ENCODE assay signal across 11 cellular contexts in the genomic region with DNA sequence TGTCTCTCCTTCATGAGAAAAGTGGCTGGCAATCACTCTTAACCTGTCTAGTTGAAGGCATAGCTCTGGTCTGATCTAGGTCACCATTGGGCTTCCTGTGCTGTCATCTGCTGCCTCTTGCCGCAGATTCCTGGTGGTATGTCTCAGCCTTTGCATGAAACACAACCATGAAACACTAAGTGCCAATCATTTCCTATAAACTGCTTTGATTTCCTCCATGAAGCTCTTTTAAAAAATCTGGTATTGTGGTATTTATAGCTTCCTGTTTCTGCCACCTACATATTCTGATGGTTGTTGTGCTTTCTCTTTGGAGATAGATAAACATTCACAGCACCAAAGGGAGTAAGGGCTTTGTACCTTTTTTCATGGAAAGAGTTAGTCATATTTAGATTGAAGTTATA.
A peak's percentile ranks its signal among the peaks of the same experiment; 100 is the strongest.
DNase-seq lines count a peak whose midpoint lies in the region; ATAC-seq and TF ChIP-seq lines count a peak whose summit lies in the region.
"Had no signal": no experiment of that assay in that cellular context is flagged by ENCODE, and none has a peak within 500 bp of the region (broad histone marks: within the 10 kb centered on the region; RNA-seq: fewer than 3 reads in every experiment).

No MANE protein-coding gene starts in this region.

- H3K4me3 ChIP-seq in Loucy (ENCODE audit: low read length, poor library complexity, severe bottlenecking): no peak overlapping the region

- no peak overlapping the region for H3K27ac ChIP-seq in substantia nigra (ENCODE audit: low read depth, low read length, poor library complexity, severe bottlenecking)

- H3F3A ChIP-seq in Loucy (ENCODE audit: low read depth): no peaks in the 10 kb centered on the region

- TF ChIP-seq CTCF in Loucy (conservative IDR thresholded peaks at IDR 0.05; ENCODE audit: low read length) (no peak), WTC11 (IDR thresholded peaks at IDR 0.05) (no peak)

- H3K79me2 ChIP-seq in Loucy (ENCODE audit: insufficient read depth, low read length): no peaks in the 10 kb centered on the region

- H3K4me3 Mint-ChIP-seq in activated CD8-positive, alpha-beta memory T cell treated with anti-CD3 and anti-CD28 coated beads, Interleukin-2, amount 10 ng/mL, durations not matched to agents 7 days and 5 days: no peak overlapping the region
- peak overlapping the region; percentile 3 for H3K4me3 Mint-ChIP-seq in stimulated activated naive CD8-positive, alpha-beta T cell treated with anti-CD3 and anti-CD28 coated beads, Interleukin-15, Interleukin-2, amounts not matched to agents 100 ng/mL and 50 ng/mL, for 24 hours
- no peak overlapping the region for H3K4me3 Mint-ChIP-seq in WTC11
- H3K4me3 Mint-ChIP-seq: IgD-negative memory B cell, memory B cell had no signal

- no peaks in the 10 kb centered on the region for H3K36me3 ChIP-seq in Loucy (ENCODE audit: insufficient read depth, low read length)

- ATAC-seq in activated CD8-positive, alpha-beta memory T cell treated with anti-CD3 and anti-CD28 coated beads, Interleukin-2, amount 10 ng/mL, durations not matched to agents 7 days and 5 days: peak; percentile 90
- no peak for ATAC-seq in WTC11

- no peaks in the 10 kb centered on the region for H3K36me3 Mint-ChIP-seq in activated CD8-positive, alpha-beta memory T cell treated with anti-CD3 and anti-CD28 coated beads, Interleukin-2, amount 10 ng/mL, durations not matched to agents 7 days and 5 days
- no peaks in the 10 kb centered on the region for H3K36me3 Mint-ChIP-seq in stimulated activated naive CD8-positive, alpha-beta T cell treated with anti-CD3 and anti-CD28 coated beads, Interleukin-15, Interleukin-2, amounts not matched to agents 100 ng/mL and 50 ng/mL, for 24 hours (ENCODE audit: low read depth)
- H3K36me3 Mint-ChIP-seq in WTC11: no peaks in the 10 kb centered on the region
- H3K36me3 Mint-ChIP-seq: memory B cell had no signal

- POLR2A ChIA-PET in WTC11 (lab: Charles Lee): no interaction called here

- H3K27ac Mint-ChIP-seq in activated CD8-positive, alpha-beta memory T cell treated with anti-CD3 and anti-CD28 coated beads, Interleukin-2, amount 10 ng/mL, durations not matched to agents 7 days and 5 days: peak overlapping the region; percentile 66
- H3K27ac Mint-ChIP-seq in stimulated activated naive CD8-positive, alpha-beta T cell treated with anti-CD3 and anti-CD28 coated beads, Interleukin-15, Interleukin-2, amounts not matched to agents 100 ng/mL and 50 ng/mL, for 24 hours: peak overlapping the region; percentile 34
- H3K27ac Mint-ChIP-seq in WTC11: no peak overlapping the region
- H3K27ac Mint-ChIP-seq: memory B cell had no signal

- H2AFZ ChIP-seq in Loucy (ENCODE audit: low read length): no peak overlapping the region

- no peaks in the 10 kb centered on the region for H4K20me1 ChIP-seq in Loucy (ENCODE audit: insufficient read depth, low read length, poor library complexity, severe bottlenecking)

- peaks cover 32% of the 10 kb centered on the region for H3K4me1 ChIP-seq in Loucy (ENCODE audit: insufficient read depth, low read length, poor library complexity, severe bottlenecking)

- CTCF ChIA-PET in activated CD8-positive, alpha-beta memory T cell treated with anti-CD3 and anti-CD28 coated beads, Interleukin-2, amount 10 ng/mL, durations not matched to agents 7 days and 5 days (lab: Charles Lee): interaction anchor here (1.2 to 2.4 kb wide), 5 partner anchors 15 to 534 kb away, joined by 3 to 12 read pairs (median 4); no protein-coding TSS in a partner anchor
- CTCF ChIA-PET in WTC11 (lab: Charles Lee): interaction anchor here (1.1 kb wide), 1 partner anchor 15 kb away, joined by 3 read pairs; no protein-coding TSS in a partner anchor

- no peaks in the 10 kb centered on the region for H3K9me3 ChIP-seq in Loucy (ENCODE audit: insufficient read depth, low read depth, low read length)

- DNase-seq in activated CD8-positive, alpha-beta memory T cell treated with anti-CD3 and anti-CD28 coated beads, Interleukin-2, amount 10 ng/mL, durations not matched to agents 7 days and 5 days: peak; percentile 75
- peak; percentile 46 for DNase-seq in effector CD4-positive, alpha-beta T cell
- DNase-seq in globus pallidus (ENCODE audit: low spot score) (no peak), WTC11 (ENCODE audit: low spot score) (no peak), substantia nigra (lab: John Stamatoyannopoulos, UW) (no peak)
- DNase-seq: GOT3, NCI-H345 had no signal

- H3K9me2 ChIP-seq in Loucy (replicated peaks; ENCODE audit: low read depth, low read length): no peaks in the 10 kb centered on the region

- H3K4me2 ChIP-seq in Loucy (ENCODE audit: low read depth, low read length, poor library complexity, severe bottlenecking): peak overlapping the region; percentile 28

- H3K9ac ChIP-seq in Loucy (ENCODE audit: low read depth, low read length, poor library complexity, severe bottlenecking): no peak overlapping the region

- peaks cover 45% of the 10 kb centered on the region for H3K4me1 Mint-ChIP-seq in activated CD8-positive, alpha-beta memory T cell treated with anti-CD3 and anti-CD28 coated beads, Interleukin-2, amount 10 ng/mL, durations not matched to agents 7 days and 5 days
- peaks cover 78% of the 10 kb centered on the region for H3K4me1 Mint-ChIP-seq in stimulated activated naive CD8-positive, alpha-beta T cell treated with anti-CD3 and anti-CD28 coated beads, Interleukin-15, Interleukin-2, amounts not matched to agents 100 ng/mL and 50 ng/mL, for 24 hours (ENCODE audit: low read depth)
- peaks cover 11% of the 10 kb centered on the region for H3K4me1 Mint-ChIP-seq in WTC11

- no peaks in the 10 kb centered on the region for H3K9me3 Mint-ChIP-seq in activated CD8-positive, alpha-beta memory T cell treated with anti-CD3 and anti-CD28 coated beads, Interleukin-2, amount 10 ng/mL, durations not matched to agents 7 days and 5 days (ENCODE audit: low read depth)
- no peaks in the 10 kb centered on the region for H3K9me3 Mint-ChIP-seq in stimulated activated naive CD8-positive, alpha-beta T cell treated with anti-CD3 and anti-CD28 coated beads, Interleukin-15, Interleukin-2, amounts not matched to agents 100 ng/mL and 50 ng/mL, for 24 hours
- no peaks in the 10 kb centered on the region for H3K9me3 Mint-ChIP-seq in WTC11
- H3K9me3 Mint-ChIP-seq: IgD-negative memory B cell, memory B cell had no signal

- no peaks in the 10 kb centered on the region for H3K27me3 ChIP-seq in Loucy (ENCODE audit: insufficient read depth, low read length, poor library complexity, severe bottlenecking)

- no peaks in the 10 kb centered on the region for H3K27me3 Mint-ChIP-seq in activated CD8-positive, alpha-beta memory T cell treated with anti-CD3 and anti-CD28 coated beads, Interleukin-2, amount 10 ng/mL, durations not matched to agents 7 days and 5 days
- H3K27me3 Mint-ChIP-seq in stimulated activated naive CD8-positive, alpha-beta T cell treated with anti-CD3 and anti-CD28 coated beads, Interleukin-15, Interleukin-2, amounts not matched to agents 100 ng/mL and 50 ng/mL, for 24 hours: no peaks in the 10 kb centered on the region
- no peaks in the 10 kb centered on the region; the same call in 1 of the 2 replicates for H3K27me3 Mint-ChIP-seq in WTC11 (ENCODE audit: low read depth)

TF ChIP-seq in WTC11, 78 proteins besides CTCF, POLR2A, EP300 and RAD21:
- TF ChIP-seq ZNF138 (CRISPR knock-in tag; conservative IDR thresholded peaks at IDR 0.05): no peak
- TF ChIP-seq, protein P1, sequence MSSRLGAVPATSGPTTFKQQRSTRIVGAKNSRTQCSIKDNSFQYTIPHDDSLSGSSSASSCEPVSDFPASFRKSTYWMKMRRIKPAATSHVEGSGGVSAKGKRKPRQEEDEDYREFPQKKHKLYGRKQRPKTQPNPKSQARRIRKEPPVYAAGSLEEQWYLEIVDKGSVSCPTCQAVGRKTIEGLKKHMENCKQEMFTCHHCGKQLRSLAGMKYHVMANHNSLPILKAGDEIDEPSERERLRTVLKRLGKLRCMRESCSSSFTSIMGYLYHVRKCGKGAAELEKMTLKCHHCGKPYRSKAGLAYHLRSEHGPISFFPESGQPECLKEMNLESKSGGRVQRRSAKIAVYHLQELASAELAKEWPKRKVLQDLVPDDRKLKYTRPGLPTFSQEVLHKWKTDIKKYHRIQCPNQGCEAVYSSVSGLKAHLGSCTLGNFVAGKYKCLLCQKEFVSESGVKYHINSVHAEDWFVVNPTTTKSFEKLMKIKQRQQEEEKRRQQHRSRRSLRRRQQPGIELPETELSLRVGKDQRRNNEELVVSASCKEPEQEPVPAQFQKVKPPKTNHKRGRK (CRISPR knock-in tag; IDR thresholded peaks at IDR 0.05; ENCODE audit: borderline replicate concordance): no peak
- TF ChIP-seq, protein P2, sequence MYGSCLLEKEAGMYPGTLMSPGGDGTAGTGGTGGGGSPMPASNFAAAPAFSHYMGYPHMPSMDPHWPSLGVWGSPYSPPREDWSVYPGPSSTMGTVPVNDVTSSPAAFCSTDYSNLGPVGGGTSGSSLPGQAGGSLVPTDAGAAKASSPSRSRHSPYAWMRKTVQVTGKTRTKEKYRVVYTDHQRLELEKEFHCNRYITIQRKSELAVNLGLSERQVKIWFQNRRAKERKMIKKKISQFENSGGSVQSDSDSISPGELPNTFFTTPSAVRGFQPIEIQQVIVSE (CRISPR knock-in tag; IDR thresholded peaks at IDR 0.05; ENCODE audit: borderline replicate concordance): no peak
- TF ChIP-seq, protein P3, sequence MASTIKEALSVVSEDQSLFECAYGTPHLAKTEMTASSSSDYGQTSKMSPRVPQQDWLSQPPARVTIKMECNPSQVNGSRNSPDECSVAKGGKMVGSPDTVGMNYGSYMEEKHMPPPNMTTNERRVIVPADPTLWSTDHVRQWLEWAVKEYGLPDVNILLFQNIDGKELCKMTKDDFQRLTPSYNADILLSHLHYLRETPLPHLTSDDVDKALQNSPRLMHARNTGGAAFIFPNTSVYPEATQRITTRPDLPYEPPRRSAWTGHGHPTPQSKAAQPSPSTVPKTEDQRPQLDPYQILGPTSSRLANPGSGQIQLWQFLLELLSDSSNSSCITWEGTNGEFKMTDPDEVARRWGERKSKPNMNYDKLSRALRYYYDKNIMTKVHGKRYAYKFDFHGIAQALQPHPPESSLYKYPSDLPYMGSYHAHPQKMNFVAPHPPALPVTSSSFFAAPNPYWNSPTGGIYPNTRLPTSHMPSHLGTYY (CRISPR knock-in tag; IDR thresholded peaks at IDR 0.05): no peak
- no peak for TF ChIP-seq OVOL2 (CRISPR knock-in tag; IDR thresholded peaks at IDR 0.05; ENCODE audit: borderline replicate concordance)

Comparison
In these comparisons a context has a peak if more than half of its experiments do, and no peak if none do; other contexts are left out.
1. DNase-seq: peak in activated CD8-positive, alpha-beta memory T cell treated with anti-CD3 and anti-CD28 coated beads, Interleukin-2, amount 10 ng/mL, durations not matched to agents 7 days and 5 days (single experiment) and effector CD4-positive, alpha-beta T cell (single experiment); none in globus pallidus (single experiment), WTC11 (single experiment) and substantia nigra (0 of 49).